Comparison of ENCODE assay signal across 10 cellular contexts in genomic region chr17:36593651-36594316, GRCh38. TPM values are rescaled to one million over a fixed set of nuclear protein-coding genes. Genes with fewer than 3 reads are reported as not detected.
DNase-seq lines count a peak whose midpoint lies in the region; ATAC-seq and TF ChIP-seq lines count a peak whose summit lies in the region.
"Had no signal": no experiment of that assay in that cellular context is flagged by ENCODE, and none has a peak within 500 bp of the region (broad histone marks: within the 10 kb centered on the region; RNA-seq: fewer than 3 reads in every experiment).

No MANE protein-coding gene starts in this region.

- ATAC-seq in HG03565 (IDR thresholded peaks at IDR 0.05; ENCODE audit: unreplicated experiment): no peak

- intact Hi-C loops in Caco-2 (cut with micrococcal nuclease; ENCODE audit: unreplicated experiment): loop anchor here (5.0 kb wide), 1 partner anchor 46 kb away; no protein-coding TSS in a partner anchor
- intact Hi-C loops in uterus (cut with DNase I; ENCODE audit: low total_unique reads): no loop called here

- POLR2A ChIA-PET in Caco-2 (lab: Charles Lee): interaction anchor here (2.2 to 2.3 kb wide), 2 partner anchors 8 to 49 kb away, joined by 19 to 35 read pairs; partner anchors contain the start of genes GGNBP2 and MRM1

- no peak for TF ChIP-seq CTCF in Caco-2 (IDR thresholded peaks at IDR 0.05; ENCODE audit: insufficient read depth in 1 of 2, low read depth in 1 of 2, low read length in 1 of 2, severe bottlenecking in 1 of 2, unreplicated experiment in 1 of 2)
- no peak for TF ChIP-seq CTCF in LNCaP clone FGC (IDR thresholded peaks at IDR 0.05; ENCODE audit: control insufficient read depth, extremely low read depth, insufficient read depth)
- TF ChIP-seq CTCF in neural cell (IDR thresholded peaks at IDR 0.05; ENCODE audit: poor library complexity, severe bottlenecking): no peak
- no peak for TF ChIP-seq CTCF in uterus (IDR thresholded peaks at IDR 0.05)

- H3K27me3 ChIP-seq in Caco-2 (replicated peaks; ENCODE audit: control insufficient read depth, insufficient read depth, low read length) (no peaks in the 10 kb centered on the region), esophagus (ENCODE audit: control insufficient read depth in 1 of 2, insufficient read depth in 2 of 2, low read length in 2 of 2) (no peaks in the 10 kb centered on the region), neural cell (ENCODE audit: insufficient read depth, low read depth, low read length) (no peaks in the 10 kb centered on the region), uterus (no peaks in the 10 kb centered on the region)
- H3K27me3 ChIP-seq: ascending aorta, SJSA1, stomach had no signal

- H3K79me2 ChIP-seq in neural cell (replicated peaks; ENCODE audit: insufficient read depth, low read length): no peaks in the 10 kb centered on the region

- DNase-seq in Caco-2 (peak in 1 of 2 experiments; percentile 38), LNCaP clone FGC (ENCODE audit: low read depth) (peak; percentile 65), uterus (no peak), mucosa of gallbladder (ENCODE audit: low spot score) (no peak)
- DNase-seq: stomach had no signal

- no peaks in the 10 kb centered on the region for H3K9me3 Mint-ChIP-seq in Caco-2 (ENCODE audit: unreplicated experiment)

- TF ChIP-seq EP300 in neural cell (conservative IDR thresholded peaks at IDR 0.05; ENCODE audit: poor library complexity, severe bottlenecking): no peak

- TSS peak; percentile 26 for BruUV-seq in Caco-2 (replicated peaks; lab: Mats Ljungman, UMichigan)

- H3K9ac ChIP-seq in neural cell (ENCODE audit: low read length): no peak overlapping the region

- H3F3A ChIP-seq in neural cell (ENCODE audit: insufficient read depth, low read length, poor library complexity, severe bottlenecking): no peaks in the 10 kb centered on the region

- H3K4me1 Mint-ChIP-seq in Caco-2 (ENCODE audit: low read depth, unreplicated experiment): peaks cover 35% of the 10 kb centered on the region

- CTCF ChIA-PET in Caco-2 (lab: Charles Lee): interaction anchor here (1.7 to 2.7 kb wide), 2 partner anchors 8 to 59 kb away, joined by 7 to 30 read pairs; partner anchors contain the start of genes MRM1, MYO19 and PIGW

- no peak overlapping the region for H2AFZ ChIP-seq in neural cell (ENCODE audit: low read depth, low read length)

- H3K36me3 Mint-ChIP-seq in Caco-2 (ENCODE audit: insufficient read depth, unreplicated experiment): peaks cover 63% of the 10 kb centered on the region

- H3K27ac ChIP-seq in esophagus (ENCODE audit: low read depth in 2 of 2, low read length in 1 of 2): peak overlapping the region; percentile 59 to 84
- no peak overlapping the region for H3K27ac ChIP-seq in neural cell (ENCODE audit: low read length)
- no peak overlapping the region for H3K27ac ChIP-seq in uterus
- H3K27ac ChIP-seq: ascending aorta, SJSA1, stomach had no signal

- no peak overlapping the region for H3K4me3 ChIP-seq in Caco-2 (ENCODE audit: low read depth, low read length)
- H3K4me3 ChIP-seq in LNCaP clone FGC (ENCODE audit: low read depth, low read length): no peak overlapping the region
- no peak overlapping the region for H3K4me3 ChIP-seq in esophagus (ENCODE audit: low read depth in 1 of 2, low read length in 2 of 2)
- peak overlapping the region; percentile 82 for H3K4me3 ChIP-seq in neural cell (ENCODE audit: low read length)
- H3K4me3 ChIP-seq in uterus: no peak overlapping the region
- H3K4me3 ChIP-seq: ascending aorta, SJSA1 had no signal

- H3K4me3 Mint-ChIP-seq in Caco-2 (ENCODE audit: unreplicated experiment): peak overlapping the region; percentile 86

- no peak for TF ChIP-seq POLR2A in uterus (IDR thresholded peaks at IDR 0.05)

- H3K4me1 ChIP-seq in Caco-2: peaks cover 30% of the 10 kb centered on the region
- peaks cover 2 to 14% of the 10 kb centered on the region in 2 donors for H3K4me1 ChIP-seq in esophagus (ENCODE audit: control insufficient read depth in 2 of 2, insufficient read depth in 2 of 2, low read length in 1 of 2)
- peaks cover 0 to 10% of the 10 kb centered on the region in 2 donors for H3K4me1 ChIP-seq in uterus

- H3K27ac Mint-ChIP-seq in Caco-2 (ENCODE audit: unreplicated experiment): peak overlapping the region; percentile 91

- no peak for TF ChIP-seq RAD21 in neural cell (conservative IDR thresholded peaks at IDR 0.05)

- WGBS in esophagus, 2 donors: 61 to 70% methylated on average over 8 of the region's 8 CpGs

- H3K9me3 ChIP-seq in Caco-2 (no peaks in the 10 kb centered on the region), esophagus (ENCODE audit: control insufficient read depth in 2 of 2, insufficient read depth in 1 of 2, low read depth in 1 of 2, low read length in 1 of 2) (no peaks in the 10 kb centered on the region), neural cell (ENCODE audit: low read length) (no peaks in the 10 kb centered on the region), uterus (no peaks in the 10 kb centered on the region)
- H3K9me3 ChIP-seq: ascending aorta, SJSA1, stomach had no signal

- H3K27me3 Mint-ChIP-seq in Caco-2 (ENCODE audit: insufficient read depth, unreplicated experiment): no peaks in the 10 kb centered on the region

- H3K36me3 ChIP-seq in Caco-2 (ENCODE audit: control insufficient read depth, insufficient read depth, low read length): peaks cover 6% of the 10 kb centered on the region
- peaks cover 0 to 2% of the 10 kb centered on the region in 2 donors for H3K36me3 ChIP-seq in esophagus (ENCODE audit: control insufficient read depth in 2 of 2, insufficient read depth in 2 of 2, low read length in 1 of 2)
- H3K36me3 ChIP-seq in neural cell (ENCODE audit: insufficient read depth, low read length): no peaks in the 10 kb centered on the region
- H3K36me3 ChIP-seq in uterus: no peaks in the 10 kb centered on the region

- no peak overlapping the region for H3K4me2 ChIP-seq in neural cell (ENCODE audit: low read length)

- no peaks in the 10 kb centered on the region for H3K9me2 ChIP-seq in neural cell (ENCODE audit: insufficient read depth, low read length)

- no peaks in the 10 kb centered on the region for H4K20me1 ChIP-seq in neural cell (ENCODE audit: insufficient read depth)

TF ChIP-seq in neural cell, 6 proteins besides CTCF, POLR2A, EP300 and RAD21:
- no peak for TF ChIP-seq POLR2AphosphoS5 (IDR thresholded peaks at IDR 0.05)
- TF ChIP-seq SMC3 (conservative IDR thresholded peaks at IDR 0.05; ENCODE audit: poor library complexity): no peak
- no peak for TF ChIP-seq TAF1 (IDR thresholded peaks at IDR 0.05; ENCODE audit: low read depth)
- no peak for TF ChIP-seq MXI1 (conservative IDR thresholded peaks at IDR 0.05; ENCODE audit: poor library complexity, severe bottlenecking)
- TF ChIP-seq REST (IDR thresholded peaks at IDR 0.05; ENCODE audit: borderline replicate concordance): no peak
- TF ChIP-seq EZH2 (IDR thresholded peaks at IDR 0.05; ENCODE audit: borderline replicate concordance, insufficient read depth, low read length, poor library complexity, severe bottlenecking): no peak

RNA-seq across cellular contexts. Expression of gene DHRS11, which starts 2.1 kb away (rescaled TPM):
- total RNA-seq in Caco-2 (2022) (44.7 and 46.9 TPM in 2 replicates), uterus (10 to 100 TPM in 1 of 4 donors, 1 to 10 TPM in 3; 1.8 to 22.8 (median 6.2) TPM), mucosa of gallbladder (16.9 TPM)
- polyA plus RNA-seq in esophagus (10 to 100 TPM; 10.7 to 15.0 TPM), neural cell (13.4 and 18.6 TPM in 2 replicates)
- 11.7 and 16.9 TPM in 2 replicates for polyA minus RNA-seq in neural cell

RNA-seq across cellular contexts. Expression of gene MRM1, which starts 7.6 kb away (rescaled TPM):
- total RNA-seq in Caco-2 (2022): 9.3 and 13.5 TPM in 2 replicates
- polyA plus RNA-seq in esophagus: 1 to 10 TPM; 4.6 to 6.1 TPM
- polyA plus RNA-seq in neural cell: 1.8 and 4.0 TPM in 2 replicates
- 2.7 and 3.2 TPM in 2 replicates for polyA minus RNA-seq in neural cell
- 1 to 10 TPM in 3 of 4 donors, not detected in 1; 3.7 to 8.5 (median 4.6) TPM for total RNA-seq in uterus
- total RNA-seq in mucosa of gallbladder: 8.3 TPM
- total RNA-seq: ascending aorta had no signal

RNA-seq across cellular contexts. Expression of gene GGNBP2, which starts 49.1 kb away (rescaled TPM):
- 91.3 and 91.5 TPM in 2 replicates for total RNA-seq in Caco-2 (2022)
- polyA plus RNA-seq in esophagus: 10 to 100 TPM; 32.9 to 42.2 TPM
- 99.3 and 112 TPM in 2 replicates for polyA plus RNA-seq in neural cell
- polyA minus RNA-seq in neural cell: 92.7 and 97.4 TPM in 2 replicates
- total RNA-seq in uterus: 10 to 100 TPM; 24.6 to 93.0 (median 51.9) TPM
- total RNA-seq in mucosa of gallbladder: 65.9 TPM

RNA-seq across cellular contexts. Expression of gene PIGW, which starts 59.0 kb away (rescaled TPM):
- 30.9 and 33.6 TPM in 2 replicates for total RNA-seq in Caco-2 (2022)
- 1 to 10 TPM; 4.5 to 8.1 TPM for polyA plus RNA-seq in esophagus
- polyA plus RNA-seq in neural cell: 2.7 and 5.4 TPM in 2 replicates
- 4.4 and 5.6 TPM in 2 replicates for polyA minus RNA-seq in neural cell
- 10 to 100 TPM in 2 of 4 donors, 1 to 10 TPM in 1, not detected in 1; 8.6 to 12.9 (median 11.0) TPM for total RNA-seq in uterus
- 2.7 TPM for total RNA-seq in mucosa of gallbladder

RNA-seq across cellular contexts. Expression of gene MYO19, which starts 59.1 kb away (rescaled TPM):
- total RNA-seq in Caco-2 (2022) (153 and 177 TPM in 2 replicates), uterus (10 to 100 TPM in 3 of 4 donors, 1 to 10 TPM in 1; 7.9 to 69.7 (median 48.5) TPM), mucosa of gallbladder (46.2 TPM)
- polyA plus RNA-seq in esophagus (10 to 100 TPM; 46.9 to 64.6 TPM), neural cell (51.5 and 66.7 TPM in 2 replicates)
- polyA minus RNA-seq in neural cell: 58.6 and 61.1 TPM in 2 replicates

Comparison
In these comparisons a context has a peak if more than half of its experiments do, and no peak if none do; other contexts are left out.
1. H3K27ac ChIP-seq: peak in esophagus (2 of 2); none in neural cell (single experiment) and uterus (0 of 2).